In the genomic region with DNA sequence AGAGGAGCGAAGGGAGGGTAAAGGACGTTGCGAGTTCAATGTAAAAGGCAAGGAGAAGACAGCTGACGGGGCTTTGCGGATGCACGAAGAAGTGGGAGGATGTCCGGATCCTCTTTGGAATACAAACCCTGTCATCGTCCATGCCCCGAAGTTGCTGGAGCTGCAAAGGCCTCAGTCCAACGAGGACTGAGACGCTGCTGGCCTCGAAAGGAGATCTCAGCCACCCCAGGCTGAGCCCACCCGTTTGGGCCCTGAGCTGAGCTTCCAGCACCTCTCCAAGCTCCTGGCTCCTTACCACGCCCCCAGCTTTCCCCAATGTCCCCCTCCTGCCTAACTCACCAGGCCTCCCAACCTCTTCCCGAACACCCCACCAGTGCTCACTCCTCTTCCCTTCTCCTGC, we compare ENCODE assay signal across 23 cellular contexts. TPM values are rescaled to one million over a fixed set of nuclear protein-coding genes. Genes with fewer than 3 reads are reported as not detected.
DNase-seq lines count a peak whose midpoint lies in the region; ATAC-seq and TF ChIP-seq lines count a peak whose summit lies in the region.
"Had no signal": no experiment of that assay in that cellular context is flagged by ENCODE, and none has a peak within 500 bp of the region (broad histone marks: within the 10 kb centered on the region; RNA-seq: fewer than 3 reads in every experiment).

No MANE protein-coding gene starts in this region.

- H2AK5ac ChIP-seq in trophoblast cell (ENCODE audit: low read length) = no peak overlapping the region

- no peak overlapping the region for H4K8ac ChIP-seq in trophoblast cell (ENCODE audit: low read depth, low read length)

- H3K4ac ChIP-seq in trophoblast cell (ENCODE audit: low read depth, low read length) = no peak overlapping the region

- H3K4me3 Mint-ChIP-seq in endodermal cell = no peak overlapping the region
- H3K4me3 Mint-ChIP-seq: CD4-positive, alpha-beta T cell; CD8-positive, alpha-beta memory T cell; H9 had no signal

- no peaks in the 10 kb centered on the region for H3K79me1 ChIP-seq in trophoblast cell (ENCODE audit: low read length)

- H2BK120ac ChIP-seq in trophoblast cell (ENCODE audit: insufficient read depth, low read length, poor library complexity) = no peak overlapping the region

- H4K12ac ChIP-seq in trophoblast cell (ENCODE audit: low read depth, low read length) = no peak overlapping the region

- H3K27me3 Mint-ChIP-seq in endodermal cell (ENCODE audit: insufficient read depth) = peaks cover 4% of the 10 kb centered on the region

- no peak overlapping the region for H3K18ac ChIP-seq in trophoblast cell (ENCODE audit: low read length)

- H3K4me1 Mint-ChIP-seq in endodermal cell = peaks cover 40% of the 10 kb centered on the region

- H3K79me2 ChIP-seq in trophoblast cell (ENCODE audit: control insufficient read depth, insufficient read depth, low read length, poor library complexity) = no peaks in the 10 kb centered on the region

- no peaks in the 10 kb centered on the region; a peak in 1 of 22 replicates for H4K20me1 ChIP-seq in BLaER1 treated with 17β-estradiol and CSF1 and Interleukin-3, amounts not matched to agents 10 nM and 100 nM

- no peaks in the 10 kb centered on the region for H3K36me3 Mint-ChIP-seq in endodermal cell (ENCODE audit: low read depth)
- H3K36me3 Mint-ChIP-seq: CD8-positive, alpha-beta memory T cell had no signal

- no peak for DNase-seq in endodermal cell
- DNase-seq in trophoblast cell = no peak
- DNase-seq in MG63 = no peak
- no peak for DNase-seq in NCI-H2081 treated with DMSO at 0.1 percent for 48 hours (lab: John Stamatoyannopoulos, UW)
- DNase-seq: 8988T; ACHN; AML-193; BE2C; CD4-positive, alpha-beta T cell; CD8-positive, alpha-beta memory T cell; DMS 273 treated with DMSO at 0.1 percent for 48 hours; DMS79; EL; GDM1; GM23248; H9 had no signal

- no peak overlapping the region for H3K4me3 ChIP-seq in BLaER1 treated with 17β-estradiol and CSF1 and Interleukin-3, amounts not matched to agents 10 nM and 100 nM
- H3K4me3 ChIP-seq in endodermal cell (ENCODE audit: low read length) (no peak overlapping the region), trophoblast cell (ENCODE audit: low read depth, low read length) (peak overlapping the region; percentile 6), MG63 (no peak overlapping the region)
- H3K4me3 ChIP-seq: A549, GM12878, GM23248 had no signal

- H2BK12ac ChIP-seq in trophoblast cell (ENCODE audit: low read length) = no peak overlapping the region

- no peaks in the 10 kb centered on the region for H3K9me3 Mint-ChIP-seq in endodermal cell
- H3K9me3 Mint-ChIP-seq: CD4-positive, alpha-beta T cell; CD8-positive, alpha-beta memory T cell had no signal

- H4K91ac ChIP-seq in trophoblast cell (ENCODE audit: low read depth, low read length) = no peak overlapping the region

- no peak overlapping the region for H3K27ac ChIP-seq in BLaER1 treated with 17β-estradiol and CSF1 and Interleukin-3, amounts not matched to agents 10 nM and 100 nM
- H3K27ac ChIP-seq in endodermal cell (ENCODE audit: low read depth, low read length) (no peak overlapping the region), trophoblast cell (ENCODE audit: low read depth, low read length) (no peak overlapping the region)
- H3K27ac ChIP-seq: A549, C4-2B, GM23248 had no signal

- no peak overlapping the region for H3K9ac ChIP-seq in BLaER1 treated with 17β-estradiol and CSF1 and Interleukin-3, amounts not matched to agents 10 nM and 100 nM
- H3K9ac ChIP-seq in endodermal cell (ENCODE audit: extremely low read depth, low read length, poor library complexity, severe bottlenecking) (no peak overlapping the region), trophoblast cell (ENCODE audit: low read length) (no peak overlapping the region)
- H3K9ac ChIP-seq: GM23248 had no signal

- ATAC-seq in HG03097 (IDR thresholded peaks at IDR 0.05; ENCODE audit: low FRiP score, unreplicated experiment) = no peak
- no peak for ATAC-seq in HG03439 (IDR thresholded peaks at IDR 0.05; ENCODE audit: unreplicated experiment)
- ATAC-seq: A549, GM12878, HCT116 had no signal

- peaks cover 0 to 52% (median 42%) of the 10 kb centered on the region in 10 experiments; a peak in 17 of 20 replicates for H3K4me1 ChIP-seq in BLaER1 treated with 17β-estradiol and CSF1 and Interleukin-3, amounts not matched to agents 10 nM and 100 nM
- H3K4me1 ChIP-seq in endodermal cell (ENCODE audit: control insufficient read depth, insufficient read depth, low read length) (peaks cover 10% of the 10 kb centered on the region), trophoblast cell (ENCODE audit: control insufficient read depth in 1 of 2, insufficient read depth in 2 of 2, low read length in 2 of 2) (no peaks in the 10 kb centered on the region)
- H3K4me1 ChIP-seq: A549 had no signal

- no peak for TF ChIP-seq CTCF in endodermal cell (conservative IDR thresholded peaks at IDR 0.05)

- no peaks in the 10 kb centered on the region for H3K36me3 ChIP-seq in BLaER1 treated with 17β-estradiol and CSF1 and Interleukin-3, amounts not matched to agents 10 nM and 100 nM
- H3K36me3 ChIP-seq in endodermal cell (ENCODE audit: control insufficient read depth, insufficient read depth, low read length) (no peaks in the 10 kb centered on the region), trophoblast cell (ENCODE audit: control insufficient read depth in 1 of 2, insufficient read depth in 2 of 2, low read length in 2 of 2) (no peaks in the 10 kb centered on the region), MG63 (no peaks in the 10 kb centered on the region)
- H3K36me3 ChIP-seq: BE2C had no signal

- H2BK5ac ChIP-seq in trophoblast cell (ENCODE audit: low read depth, low read length, poor library complexity) = no peak overlapping the region

- H2AFZ ChIP-seq in trophoblast cell (ENCODE audit: insufficient read depth, low read length, poor library complexity) = no peak overlapping the region
- H2AFZ ChIP-seq: GM23248 had no signal

- 91 to 94% methylated on average over 14 to 15 of the region's 15 CpGs for WGBS in endodermal cell (ENCODE audit: insufficient coverage in 1 of 2, insufficient read length in 1 of 2), 2 experiments
- WGBS in trophoblast cell (ENCODE audit: extremely low coverage, insufficient coverage, insufficient read length) = no CpG with 5 or more reads among the region's 15 CpGs

- H3K14ac ChIP-seq in trophoblast cell (ENCODE audit: low read length) = no peak overlapping the region

- no peaks in the 10 kb centered on the region for H3K9me3 ChIP-seq in BLaER1 treated with 17β-estradiol and CSF1 and Interleukin-3, amounts not matched to agents 10 nM and 100 nM (replicated peaks in 1 of 11)
- H3K9me3 ChIP-seq in endodermal cell (ENCODE audit: control insufficient read depth, low read length) = no peaks in the 10 kb centered on the region
- no peaks in the 10 kb centered on the region for H3K9me3 ChIP-seq in trophoblast cell (ENCODE audit: insufficient read depth, low read depth, low read length)
- H3K9me3 ChIP-seq in MG63 = no peaks in the 10 kb centered on the region
- H3K9me3 ChIP-seq: A549, BE2C had no signal

- no peak overlapping the region for H3K23ac ChIP-seq in trophoblast cell (ENCODE audit: low read length)

- no peaks in the 10 kb centered on the region for H3K27me3 ChIP-seq in BLaER1 treated with 17β-estradiol and CSF1 and Interleukin-3, amounts not matched to agents 10 nM and 100 nM
- H3K27me3 ChIP-seq in endodermal cell (ENCODE audit: control insufficient read depth, insufficient read depth, low read length, poor library complexity, severe bottlenecking) (no peaks in the 10 kb centered on the region), trophoblast cell (ENCODE audit: insufficient read depth, low read length) (no peaks in the 10 kb centered on the region), MG63 (0 out of 2 replicates have a peak, but pooled peaks cover 5% of the 10 kb centered on the region)

- H3K4me2 ChIP-seq in BLaER1 treated with 17β-estradiol and CSF1 and Interleukin-3, amounts not matched to agents 10 nM and 100 nM = peak overlapping the region in 9 of 11 experiments; percentile 2 to 68 (median 63); a peak in 16 of 22 replicates
- no peak overlapping the region for H3K4me2 ChIP-seq in trophoblast cell (ENCODE audit: low read length)
- H3K4me2 ChIP-seq: A549 had no signal

- peak overlapping the region; percentile 20 for H3K27ac Mint-ChIP-seq in endodermal cell
- H3K27ac Mint-ChIP-seq: CD4-positive, alpha-beta T cell had no signal

RNA-seq across cellular contexts. Expression of a gene that starts 46.1 kb away (rescaled TPM):
- total RNA-seq in endodermal cell = 10 to 100 TPM; 57.5 to 69.2 TPM
- polyA plus RNA-seq in endodermal cell (2013, experiment 1 of 2) = 45.2 TPM
- 35.4 TPM for polyA plus RNA-seq in endodermal cell (2013, experiment 2 of 2)
- 2.3 and 2.4 TPM in 2 replicates for polyA plus RNA-seq in trophoblast cell (2013)
- not detected in 2 replicates for total RNA-seq in MG63 (2014; rRNA removed; shearing (Covaris generic); ENCODE audit: low replicate concordance)
- total RNA-seq: CD4-positive, alpha-beta T cell; CD8-positive, alpha-beta memory T cell; GM12878; GM23248 had no signal
- polyA plus RNA-seq: CD8-positive, alpha-beta memory T cell; GM23248 had no signal

Comparison
In these comparisons a context has a peak if more than half of its experiments do, and no peak if none do; other contexts are left out.
1. RNA of a gene that starts 46.1 kb away (total RNA-seq): 57.5 to 69.2 TPM in endodermal cell; not detected in MG63; every median in the first group is over 10 times any median in the second.